ENCODE assay signal across 29 cellular contexts in the genomic region with DNA sequence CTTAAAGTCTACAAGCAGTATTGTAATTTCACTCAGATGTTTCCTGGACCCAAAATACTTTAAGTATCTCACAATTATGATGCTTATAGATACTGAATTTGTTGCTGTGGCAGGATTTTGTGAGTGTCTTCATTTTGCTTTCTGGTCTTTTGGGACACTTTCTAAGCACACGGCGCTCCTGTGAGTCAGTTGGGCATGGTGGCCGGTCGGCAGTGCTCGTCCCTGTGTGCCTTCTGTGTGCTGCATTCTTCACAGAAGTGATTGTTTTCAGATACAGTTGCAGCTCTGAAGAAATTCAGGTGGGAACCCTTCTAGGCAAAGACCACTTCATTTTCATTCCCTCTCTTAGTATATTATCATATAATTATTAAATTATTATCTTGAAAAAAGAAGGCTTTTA.
DNase-seq lines count a peak whose midpoint lies in the region; ATAC-seq and TF ChIP-seq lines count a peak whose summit lies in the region.
"Had no signal": no experiment of that assay in that cellular context is flagged by ENCODE, and none has a peak within 500 bp of the region (broad histone marks: within the 10 kb centered on the region; RNA-seq: fewer than 3 reads in every experiment).

No MANE protein-coding gene starts in this region.

- H3K27me3 Mint-ChIP-seq in dendritic cell treated with granulocyte-macrophage colony-stimulating factor and Interleukin-4, amounts not matched to agents 40 ng/mL and 50 ng/mL, for 4 days, result no peaks in the 10 kb centered on the region
- no peaks in the 10 kb centered on the region for H3K27me3 Mint-ChIP-seq in T-cell
- H3K27me3 Mint-ChIP-seq: natural killer cell treated with Interleukin-12 subunit alpha and Interleukin-12 subunit beta and Interleukin-15 and Interleukin-18, amount 100 ng/mL, for 72 hours; stimulated activated memory B cell treated with anti-CD40 and anti-IgM and Interleukin-4, amounts not matched to agents 10 μg/mL and 1 μg/mL and 100 μg/mL, for 72 hours had no signal

- POLR2A ChIA-PET in T-cell (lab: Charles Lee), result no interaction called here

- no peak overlapping the region for H3K4me3 Mint-ChIP-seq in dendritic cell treated with granulocyte-macrophage colony-stimulating factor and Interleukin-4, amounts not matched to agents 40 ng/mL and 50 ng/mL, for 4 days
- no peak overlapping the region for H3K4me3 Mint-ChIP-seq in T-cell
- H3K4me3 Mint-ChIP-seq: H9; natural killer cell treated with Interleukin-12 subunit alpha and Interleukin-12 subunit beta and Interleukin-15 and Interleukin-18, amount 100 ng/mL, for 72 hours; stimulated activated memory B cell treated with anti-CD40 and anti-IgM and Interleukin-4, amounts not matched to agents 10 μg/mL and 1 μg/mL and 100 μg/mL, for 72 hours; WTC11 had no signal

- H3K4me1 Mint-ChIP-seq in dendritic cell treated with granulocyte-macrophage colony-stimulating factor and Interleukin-4, amounts not matched to agents 40 ng/mL and 50 ng/mL, for 4 days (ENCODE audit: low read depth), result no peaks in the 10 kb centered on the region
- no peaks in the 10 kb centered on the region for H3K4me1 Mint-ChIP-seq in T-cell
- H3K4me1 Mint-ChIP-seq: stimulated activated memory B cell treated with anti-CD40 and anti-IgM and Interleukin-4, amounts not matched to agents 10 μg/mL and 1 μg/mL and 100 μg/mL, for 72 hours had no signal

- CTCF ChIA-PET in T-cell (lab: Charles Lee), result interaction anchor here in 1 of 2 donors (0.5 kb wide), 1 partner anchor 180 kb away, joined by 3 read pairs; no protein-coding TSS in a partner anchor

- intact Hi-C loops in dendritic cell treated with granulocyte-macrophage colony-stimulating factor and Interleukin-4, amounts not matched to agents 40 ng/mL and 50 ng/mL, for 4 days (cut with micrococcal nuclease), result no loop called here

- peak overlapping the region; percentile 47 for H3K27ac Mint-ChIP-seq in dendritic cell treated with granulocyte-macrophage colony-stimulating factor and Interleukin-4, amounts not matched to agents 40 ng/mL and 50 ng/mL, for 4 days
- H3K27ac Mint-ChIP-seq in T-cell, result no peak overlapping the region
- H3K27ac Mint-ChIP-seq: activated naive CD4-positive, alpha-beta T cell treated with anti-CD3 and anti-CD28 coated beads, Interleukin-2, amount 50 U/mL, for 72 hours; activated T-helper 2 cell treated with anti-CD3 and anti-CD28 coated beads, Interferon-gamma antibody, Interleukin-2, Interleukin-4, amounts not matched to agents 10 μg/mL and 5 μg/mL and 100 μg/mL, durations not matched to agents 14 hours and 24 hours and 36 hours; H9; natural killer cell treated with Interleukin-12 subunit alpha and Interleukin-12 subunit beta and Interleukin-15 and Interleukin-18, amount 100 ng/mL, for 72 hours; stimulated activated memory B cell treated with anti-CD40 and anti-IgM and Interleukin-4, amounts not matched to agents 10 μg/mL and 1 μg/mL and 100 μg/mL, for 72 hours; WTC11 had no signal

- ATAC-seq in GM21515 (IDR thresholded peaks at IDR 0.05; ENCODE audit: unreplicated experiment), result peak; percentile 13
- ATAC-seq in HG03064 (IDR thresholded peaks at IDR 0.05; ENCODE audit: low read depth, unreplicated experiment), result peak; percentile 5
- no peak for ATAC-seq in T-cell (replicated peaks in 1 of 4)
- ATAC-seq: activated naive CD4-positive, alpha-beta T cell treated with anti-CD3 and anti-CD28 coated beads, Interleukin-2, amount 50 U/mL, for 72 hours; natural killer cell treated with Interleukin-12 subunit alpha and Interleukin-12 subunit beta and Interleukin-15 and Interleukin-18, amount 100 ng/mL, for 72 hours; stimulated activated memory B cell treated with anti-CD40 and anti-IgM and Interleukin-4, amounts not matched to agents 10 μg/mL and 1 μg/mL and 100 μg/mL, for 72 hours; WTC11 had no signal

- no peaks in the 10 kb centered on the region for H3K36me3 Mint-ChIP-seq in dendritic cell treated with granulocyte-macrophage colony-stimulating factor and Interleukin-4, amounts not matched to agents 40 ng/mL and 50 ng/mL, for 4 days (ENCODE audit: low read depth)
- no peaks in the 10 kb centered on the region for H3K36me3 Mint-ChIP-seq in T-cell
- H3K36me3 Mint-ChIP-seq: activated naive CD4-positive, alpha-beta T cell treated with anti-CD3 and anti-CD28 coated beads, Interleukin-2, amount 50 U/mL, for 72 hours; natural killer cell treated with Interleukin-12 subunit alpha and Interleukin-12 subunit beta and Interleukin-15 and Interleukin-18, amount 100 ng/mL, for 72 hours; stimulated activated memory B cell treated with anti-CD40 and anti-IgM and Interleukin-4, amounts not matched to agents 10 μg/mL and 1 μg/mL and 100 μg/mL, for 72 hours; WTC11 had no signal

- no peak for TF ChIP-seq CTCF in GM06990 (IDR thresholded peaks at IDR 0.05; ENCODE audit: insufficient read depth, low read length, poor library complexity, severe bottlenecking)

- DNase-seq in GM06990 (ENCODE audit: extremely low read depth, insufficient read length), result peak; percentile 22
- DNase-seq in T-cell, result no peak
- DNase-seq in activated CD4-positive, alpha-beta T cell treated with anti-CD3 and anti-CD28 coated beads, Interleukin-2, amount 50 U/mL, for 4 hours, result no peak
- no peak for DNase-seq in NCI-H146 (lab: John Stamatoyannopoulos, UW)
- DNase-seq in glomerular visceral epithelial cell (ENCODE audit: extremely low spot score), result no peak
- DNase-seq: activated CD4-positive, alpha-beta T cell treated with anti-CD3 and anti-CD28 coated beads, Interleukin-2, amount 50 U/mL, for 48 hours; anterior cingulate cortex; BE2C; DMS53; H9; hypothalamus; NCI-H1092 treated with DMSO at 0.1 percent for 48 hours; NCI-H2029 treated with DMSO at 0.1 percent for 48 hours; NCI-H446; PC-9; Right ventricle myocardium superior; stimulated activated CD4-positive, alpha-beta T cell treated with anti-CD3 and anti-CD28 coated beads, Interleukin-4, amount 100 ng/mL, for 1 hour; T1000 had no signal

- H3K9me3 Mint-ChIP-seq in dendritic cell treated with granulocyte-macrophage colony-stimulating factor and Interleukin-4, amounts not matched to agents 40 ng/mL and 50 ng/mL, for 4 days, result no peaks in the 10 kb centered on the region
- no peaks in the 10 kb centered on the region for H3K9me3 Mint-ChIP-seq in T-cell
- H3K9me3 Mint-ChIP-seq: activated naive CD4-positive, alpha-beta T cell treated with anti-CD3 and anti-CD28 coated beads, Interleukin-2, amount 50 U/mL, for 72 hours; activated T-helper 2 cell treated with anti-CD3 and anti-CD28 coated beads, Interferon-gamma antibody, Interleukin-2, Interleukin-4, amounts not matched to agents 10 μg/mL and 5 μg/mL and 100 μg/mL, durations not matched to agents 14 hours and 24 hours and 36 hours; H9; natural killer cell treated with Interleukin-12 subunit alpha and Interleukin-12 subunit beta and Interleukin-15 and Interleukin-18, amount 100 ng/mL, for 72 hours; stimulated activated memory B cell treated with anti-CD40 and anti-IgM and Interleukin-4, amounts not matched to agents 10 μg/mL and 1 μg/mL and 100 μg/mL, for 72 hours; WTC11 had no signal

- H3K4me3 ChIP-seq in GM06990 (replicated peaks; ENCODE audit: low read depth, low read length), result no peak overlapping the region
- H3K4me3 ChIP-seq: coronary artery, esophagus muscularis mucosa, PC-9, right atrium auricular region had no signal

- no peaks in the 10 kb centered on the region for H3K36me3 ChIP-seq in GM06990 (ENCODE audit: control insufficient read depth, insufficient read depth, low read length)
- H3K36me3 ChIP-seq: BE2C, esophagus muscularis mucosa, right atrium auricular region had no signal

- H3K27me3 ChIP-seq in GM06990 (replicated peaks; ENCODE audit: control insufficient read depth, insufficient read depth, low read length), result no peaks in the 10 kb centered on the region
- H3K27me3 ChIP-seq: BE2C, esophagus muscularis mucosa, right atrium auricular region had no signal

Comparison
In these comparisons a context has a peak if more than half of its experiments do, and no peak if none do; other contexts are left out.
1. ATAC-seq: peak in GM21515 (single experiment) and HG03064 (single experiment); none in T-cell (0 of 4).